In the genomic region with DNA sequence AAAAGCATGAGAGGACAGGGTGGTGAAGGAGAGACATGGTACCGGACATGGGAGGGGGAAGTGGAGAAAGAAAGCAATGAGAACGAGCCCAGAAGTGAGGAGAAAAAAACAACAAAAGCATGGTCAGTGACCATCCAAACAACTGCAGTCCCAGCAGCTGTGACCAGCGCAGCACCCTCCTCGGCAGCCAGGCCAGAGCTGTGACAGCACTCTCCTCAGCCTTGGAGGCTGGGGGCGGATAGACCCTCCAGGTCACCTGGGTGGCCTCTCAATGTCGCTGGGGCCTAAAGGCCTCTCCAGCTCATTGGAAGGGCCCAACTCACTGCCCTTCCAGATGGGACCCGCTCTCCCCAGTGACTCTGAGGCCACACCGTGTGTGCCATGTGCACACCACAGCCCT, we compare ENCODE assay signal across 19 cellular contexts.
DNase-seq lines count a peak whose midpoint lies in the region; ATAC-seq, FAIRE-seq and TF ChIP-seq lines count a peak whose summit lies in the region.
"Had no signal": no experiment of that assay in that cellular context is flagged by ENCODE, and none has a peak within 500 bp of the region (broad histone marks: within the 10 kb centered on the region; RNA-seq: fewer than 3 reads in every experiment).

No MANE protein-coding gene starts in this region.

- H3T11ph ChIP-seq in H9 (ENCODE audit: low read length) = no peak overlapping the region

- H3K9me3 ChIP-seq in K562 (replicated peaks; ENCODE audit: control insufficient read depth, insufficient read depth, low read depth, low read length) = no peaks in the 10 kb centered on the region
- no peaks in the 10 kb centered on the region for H3K9me3 ChIP-seq in thyroid gland
- H3K9me3 ChIP-seq in H9 (ENCODE audit: control insufficient read depth, low read depth, low read length) = no peaks in the 10 kb centered on the region
- H3K9me3 ChIP-seq: BE2C had no signal

- no peaks in the 10 kb centered on the region for H3K27me3 Mint-ChIP-seq in natural killer cell treated with Interleukin-12 subunit alpha and Interleukin-12 subunit beta and Interleukin-15 and Interleukin-18, amount 100 ng/mL, for 72 hours
- no peaks in the 10 kb centered on the region for H3K27me3 Mint-ChIP-seq in H9 (ENCODE audit: low read depth)
- H3K27me3 Mint-ChIP-seq in activated CD8-positive, alpha-beta T cell treated with anti-CD3 and anti-CD28 coated beads, Interleukin-2, amount 10 ng/mL, durations not matched to agents 7 days and 5 days (ENCODE audit: low read depth) = peaks cover 4% of the 10 kb centered on the region

- H2AK5ac ChIP-seq in H9 (ENCODE audit: insufficient read length, low read length) = no peak overlapping the region

- no peaks in the 10 kb centered on the region for H3K36me3 Mint-ChIP-seq in natural killer cell treated with Interleukin-12 subunit alpha and Interleukin-12 subunit beta and Interleukin-15 and Interleukin-18, amount 100 ng/mL, for 72 hours
- H3K36me3 Mint-ChIP-seq in H9 (ENCODE audit: insufficient read depth in 1 of 3, low read depth in 3 of 3) = no peaks in the 10 kb centered on the region
- H3K36me3 Mint-ChIP-seq in activated CD8-positive, alpha-beta T cell treated with anti-CD3 and anti-CD28 coated beads, Interleukin-2, amount 10 ng/mL, durations not matched to agents 7 days and 5 days (ENCODE audit: low read depth) = no peaks in the 10 kb centered on the region
- H3K36me3 Mint-ChIP-seq: CD14-positive monocyte; CD4-positive, alpha-beta memory T cell had no signal

- no peak overlapping the region for H2BK120ac ChIP-seq in H9 (ENCODE audit: low read depth, low read length, poor library complexity, severe bottlenecking)

- H3K27me3 ChIP-seq in H7 (ENCODE audit: control insufficient read depth, insufficient read depth, low read length) (no peaks in the 10 kb centered on the region), K562 (ENCODE audit: control insufficient read depth in 2 of 2, insufficient read depth in 2 of 2, low read length in 2 of 2) (peaks cover 64 to 89% of the 10 kb centered on the region in 2 experiments), thyroid gland (no peaks in the 10 kb centered on the region), H9 (ENCODE audit: insufficient read depth, low read length) (no peaks in the 10 kb centered on the region)
- H3K27me3 ChIP-seq: BE2C had no signal

- H3K4me2 ChIP-seq in K562 (ENCODE audit: insufficient read depth, low read length) (no peak overlapping the region), H9 (ENCODE audit: insufficient read depth, insufficient read length, low read length) (no peak overlapping the region)

- H3K4me1 ChIP-seq in K562 (replicated peaks in 1 of 2; ENCODE audit: control insufficient read depth in 2 of 2, insufficient read depth in 2 of 2, low read length in 2 of 2) = peaks cover 7 to 31% of the 10 kb centered on the region in 2 experiments; a peak in 3 of 5 replicates
- peaks cover 15 to 26% of the 10 kb centered on the region in 2 donors for H3K4me1 ChIP-seq in thyroid gland
- no peaks in the 10 kb centered on the region for H3K4me1 ChIP-seq in H9 (ENCODE audit: insufficient read depth, low read length)

- intact Hi-C loops in K562 (cut with micrococcal nuclease) = no loop called here
- intact Hi-C loops in thyroid gland (cut with DNase I) = no loop called here

- no peak overlapping the region for H2BK15ac ChIP-seq in H9 (ENCODE audit: low read depth, low read length)

- TF ChIP-seq RAD21 in K562 (CRISPR knock-in tag; conservative IDR thresholded peaks at IDR 0.05 in 1 of 2, IDR thresholded peaks at IDR 0.05 in 1 of 2) = no peak

- no peak overlapping the region for H2BK12ac ChIP-seq in H9 (ENCODE audit: insufficient read length, low read depth, low read length)

- 12% methylated on average over 8 of the region's 8 CpGs for WGBS in K562 (ENCODE audit: insufficient coverage, low coverage, missing lambda C conversion rate)
- WGBS in thyroid gland, 2 donors = 49% methylated on average over 8 of the region's 8 CpGs
- WGBS in H9 (ENCODE audit: extremely low coverage, insufficient read length, low lambda C conversion rate) = no CpG with 5 or more reads among the region's 8 CpGs

- H3K9me1 ChIP-seq in K562 (ENCODE audit: control insufficient read depth, insufficient read depth, low read length) = peaks cover 3% of the 10 kb centered on the region

- peaks cover 16 to 37% of the 10 kb centered on the region in 2 donors for H3K4me1 Mint-ChIP-seq in natural killer cell treated with Interleukin-12 subunit alpha and Interleukin-12 subunit beta and Interleukin-15 and Interleukin-18, amount 100 ng/mL, for 72 hours (ENCODE audit: low read depth in 2 of 2)
- peaks cover 10 to 11% of the 10 kb centered on the region in 2 experiments for H3K4me1 Mint-ChIP-seq in H9
- H3K4me1 Mint-ChIP-seq in activated CD8-positive, alpha-beta T cell treated with anti-CD3 and anti-CD28 coated beads, Interleukin-2, amount 10 ng/mL, durations not matched to agents 7 days and 5 days (ENCODE audit: low read depth) = peaks cover 5% of the 10 kb centered on the region

- no peak overlapping the region for H2AFZ ChIP-seq in K562 (ENCODE audit: low read depth, low read length)
- no peak overlapping the region for H2AFZ ChIP-seq in H9 (ENCODE audit: low read length)

- no peaks in the 10 kb centered on the region for H3K9me3 Mint-ChIP-seq in natural killer cell treated with Interleukin-12 subunit alpha and Interleukin-12 subunit beta and Interleukin-15 and Interleukin-18, amount 100 ng/mL, for 72 hours
- H3K9me3 Mint-ChIP-seq in H9 = no peaks in the 10 kb centered on the region
- H3K9me3 Mint-ChIP-seq in activated CD8-positive, alpha-beta T cell treated with anti-CD3 and anti-CD28 coated beads, Interleukin-2, amount 10 ng/mL, durations not matched to agents 7 days and 5 days (ENCODE audit: insufficient read depth) = no peaks in the 10 kb centered on the region
- H3K9me3 Mint-ChIP-seq: CD14-positive monocyte had no signal

- no TSS peak for BruUV-seq in K562 (replicated peaks; lab: Mats Ljungman, UMichigan)

- DNase-seq in H7 = peak; percentile 30
- no peak for DNase-seq in K562 (ENCODE audit: extremely low read depth in 1 of 4, low spot score in 3 of 4)
- no peak for DNase-seq in natural killer cell treated with Interleukin-12 subunit alpha and Interleukin-12 subunit beta and Interleukin-15 and Interleukin-18, amount 100 ng/mL, for 72 hours (ENCODE audit: low spot score)
- DNase-seq in thyroid gland = peak; percentile 44 to 58
- DNase-seq in H9 = no peak
- DNase-seq in activated CD8-positive, alpha-beta T cell treated with anti-CD3 and anti-CD28 coated beads, Interleukin-2, amount 10 ng/mL, durations not matched to agents 7 days and 5 days = no peak
- no peak for DNase-seq in NCI-H2196 treated with DMSO at 0.1 percent for 48 hours (lab: John Stamatoyannopoulos, UW; ENCODE audit: unreplicated experiment)
- DNase-seq: ACHN; BE2C; CD4-positive, alpha-beta memory T cell; DMS153; DMS79 treated with DMSO at 0.1 percent for 48 hours; GF-D8; HCEC 1CT had no signal

- H2BK20ac ChIP-seq in H9 (ENCODE audit: low read depth, low read length, poor library complexity, severe bottlenecking) = no peak overlapping the region

- no peak overlapping the region for H4K8ac ChIP-seq in H9 (replicated peaks; ENCODE audit: insufficient read length, low read depth, low read length)

- no peaks in the 10 kb centered on the region for H3K36me3 ChIP-seq in H7 (replicated peaks; ENCODE audit: control insufficient read depth, insufficient read depth, low read length)
- H3K36me3 ChIP-seq in K562 (ENCODE audit: control insufficient read depth, insufficient read depth, low read length) = no peaks in the 10 kb centered on the region
- H3K36me3 ChIP-seq in thyroid gland = no peaks in the 10 kb centered on the region
- H3K36me3 ChIP-seq: BE2C had no signal

- H3K4me3 ChIP-seq in H7 (ENCODE audit: insufficient read depth, low read depth, low read length) = no peak overlapping the region
- no peak overlapping the region for H3K4me3 ChIP-seq in K562
- no peak overlapping the region for H3K4me3 ChIP-seq in thyroid gland (replicated peaks in 1 of 3)

- peak overlapping the region in 1 of 2 donors; percentile 38 for H3K27ac Mint-ChIP-seq in natural killer cell treated with Interleukin-12 subunit alpha and Interleukin-12 subunit beta and Interleukin-15 and Interleukin-18, amount 100 ng/mL, for 72 hours
- peak overlapping the region in 1 of 3 experiments; percentile 25; a peak in 3 of 7 replicates for H3K27ac Mint-ChIP-seq in H9
- no peak overlapping the region for H3K27ac Mint-ChIP-seq in activated CD8-positive, alpha-beta T cell treated with anti-CD3 and anti-CD28 coated beads, Interleukin-2, amount 10 ng/mL, durations not matched to agents 7 days and 5 days
- H3K27ac Mint-ChIP-seq: CD14-positive monocyte had no signal

- in situ Hi-C loops in K562 (cut with MboI) = loop anchor here (25.0 kb wide), 1 partner anchor 527 kb away; no protein-coding TSS in a partner anchor

- H3K79me2 ChIP-seq in K562 (ENCODE audit: control insufficient read depth, insufficient read depth, low read length) (no peaks in the 10 kb centered on the region), H9 (ENCODE audit: insufficient read depth, low read length) (no peaks in the 10 kb centered on the region)

- TF ChIP-seq EP300 in K562 (IDR thresholded peaks at IDR 0.05; ENCODE audit: low read length) = no peak

- H3K27ac ChIP-seq in K562 (ENCODE audit: extremely low read depth, low read depth, low read length) = no peak overlapping the region
- H3K27ac ChIP-seq in thyroid gland = peak overlapping the region; percentile 40 to 54 (median 44)
- H3K27ac ChIP-seq in H9 (ENCODE audit: insufficient read length, low read depth, low read length) = no peak overlapping the region
- H3K27ac ChIP-seq: HL-60 had no signal

- no peak overlapping the region for H3K56ac ChIP-seq in H9 (ENCODE audit: insufficient read length, low read depth, low read length)

- POLR2A ChIA-PET in K562 (lab: Yijun Ruan, JAX) = interaction anchor here (0.6 to 21.8 kb wide), 12 partner anchors 8 to 158 kb away, joined by 3 to 234 read pairs (median 4); no protein-coding TSS in a partner anchor
- POLR2A ChIA-PET in activated CD8-positive, alpha-beta T cell treated with anti-CD3 and anti-CD28 coated beads, Interleukin-2, amount 10 ng/mL, durations not matched to agents 7 days and 5 days (lab: Charles Lee) = no interaction called here

- no peak overlapping the region for H4K5ac ChIP-seq in H9 (ENCODE audit: insufficient read length, low read depth, low read length)

- TF ChIP-seq POLR2A in K562 (conservative IDR thresholded peaks at IDR 0.05) (no peak), thyroid gland (IDR thresholded peaks at IDR 0.05) (no peak)

- no peaks in the 10 kb centered on the region for H3K23me2 ChIP-seq in H9 (ENCODE audit: insufficient read length, low read depth, low read length, poor library complexity, severe bottlenecking)

- H3K4me3 Mint-ChIP-seq in natural killer cell treated with Interleukin-12 subunit alpha and Interleukin-12 subunit beta and Interleukin-15 and Interleukin-18, amount 100 ng/mL, for 72 hours = peak overlapping the region; percentile 57
- no peak overlapping the region for H3K4me3 Mint-ChIP-seq in H9
- H3K4me3 Mint-ChIP-seq in activated CD8-positive, alpha-beta T cell treated with anti-CD3 and anti-CD28 coated beads, Interleukin-2, amount 10 ng/mL, durations not matched to agents 7 days and 5 days = no peak overlapping the region
- H3K4me3 Mint-ChIP-seq: CD14-positive monocyte; CD4-positive, alpha-beta memory T cell had no signal

- CTCF ChIA-PET in K562 (lab: Yijun Ruan, JAX; ENCODE audit: low intra/inter-chr PET ratio) = no interaction called here
- CTCF ChIA-PET in activated CD8-positive, alpha-beta T cell treated with anti-CD3 and anti-CD28 coated beads, Interleukin-2, amount 10 ng/mL, durations not matched to agents 7 days and 5 days (lab: Charles Lee) = no interaction called here

- H3K9ac ChIP-seq in K562 (ENCODE audit: insufficient read depth in 1 of 2, low read depth in 2 of 2, low read length in 2 of 2) (peak overlapping the region in 1 of 2 experiments; percentile 75; a peak in 2 of 4 replicates), H9 (ENCODE audit: extremely low read depth, insufficient read length, low read length) (no peak overlapping the region)

- H4K91ac ChIP-seq in H9 (ENCODE audit: insufficient read length, low read depth, low read length) = no peak overlapping the region

- no peaks in the 10 kb centered on the region for H3K79me1 ChIP-seq in H9 (ENCODE audit: insufficient read depth, low read depth, low read length, poor library complexity, severe bottlenecking)

- no peak overlapping the region for H2BK5ac ChIP-seq in H9 (ENCODE audit: insufficient read length, low read length)

- TF ChIP-seq CTCF in K562 (IDR thresholded peaks at IDR 0.05 in 2 of 3, conservative IDR thresholded peaks at IDR 0.05 in 1 of 3; ENCODE audit: insufficient read depth in 2 of 3, low read depth in 1 of 3, low read length in 3 of 3) (no peak), thyroid gland (IDR thresholded peaks at IDR 0.05) (no peak), H9 (conservative IDR thresholded peaks at IDR 0.05) (no peak)

- no peak overlapping the region for H3K23ac ChIP-seq in H9 (ENCODE audit: insufficient read length, low read depth, low read length)

- H3K14ac ChIP-seq in H9 (ENCODE audit: insufficient read depth, low read length) = no peak overlapping the region

- ATAC-seq in K562 = no peak
- ATAC-seq in natural killer cell treated with Interleukin-12 subunit alpha and Interleukin-12 subunit beta and Interleukin-15 and Interleukin-18, amount 100 ng/mL, for 72 hours = no peak
- no peak for ATAC-seq in activated CD8-positive, alpha-beta T cell treated with anti-CD3 and anti-CD28 coated beads, Interleukin-2, amount 10 ng/mL, durations not matched to agents 7 days and 5 days

- FAIRE-seq in K562 (lab: Jason Lieb, UNC) = no peak
- FAIRE-seq: A204.1, GM19239, H1 had no signal

- no peak overlapping the region for H3K18ac ChIP-seq in H9 (ENCODE audit: insufficient read length, low read depth, low read length)

- H3K4ac ChIP-seq in H9 (ENCODE audit: low read depth, low read length) = no peak overlapping the region

- H4K20me1 ChIP-seq in K562 (replicated peaks; ENCODE audit: control insufficient read depth, insufficient read depth, low read length) = peaks cover 74% of the 10 kb centered on the region
- H4K20me1 ChIP-seq in H9 (ENCODE audit: control insufficient read depth, insufficient read depth, insufficient read length) = no peaks in the 10 kb centered on the region

Comparison
In these comparisons a context has a peak if more than half of its experiments do, and no peak if none do; other contexts are left out.
1. DNase-seq: peak in H7 (single experiment) and thyroid gland (2 of 2); none in K562 (0 of 4), natural killer cell treated with Interleukin-12 subunit alpha and Interleukin-12 subunit beta and Interleukin-15 and Interleukin-18, amount 100 ng/mL, for 72 hours (single experiment), H9 (single experiment), activated CD8-positive, alpha-beta T cell treated with anti-CD3 and anti-CD28 coated beads, Interleukin-2, amount 10 ng/mL, durations not matched to agents 7 days and 5 days (single experiment) and NCI-H2196 treated with DMSO at 0.1 percent for 48 hours (single experiment).
2. H3K27ac ChIP-seq: peak in thyroid gland (3 of 3); none in K562 (single experiment) and H9 (single experiment).